Comparison of ENCODE assay signal across 24 cellular contexts in genomic region chr17:44940768-44941167, GRCh38. TPM values are rescaled to one million over a fixed set of nuclear protein-coding genes. Genes with fewer than 3 reads are reported as not detected.
A peak's percentile ranks its signal among the peaks of the same experiment; 100 is the strongest.
DNase-seq lines count a peak whose midpoint lies in the region; ATAC-seq and TF ChIP-seq lines count a peak whose summit lies in the region.
"Had no signal": no experiment of that assay in that cellular context is flagged by ENCODE, and none has a peak within 500 bp of the region (broad histone marks: within the 10 kb centered on the region; RNA-seq: fewer than 3 reads in every experiment).

No MANE protein-coding gene starts in this region.

- no peak overlapping the region for H2AFZ ChIP-seq in PC-3 (ENCODE audit: low read length)

- H3K4me1 Mint-ChIP-seq in T-helper 2 cell treated with Interferon-gamma antibody and Interleukin-4, amounts not matched to agents 5 μg/mL and 100 μg/mL, for 36 hours (ENCODE audit: low read depth): peaks cover 33% of the 10 kb centered on the region
- H3K4me1 Mint-ChIP-seq in brain (peaks cover 33% of the 10 kb centered on the region), progenitor cell of endocrine pancreas (ENCODE audit: low read depth) (peaks cover 9% of the 10 kb centered on the region)
- H3K4me1 Mint-ChIP-seq: memory B cell had no signal

- peak overlapping the region; percentile 50 for H3K4me2 ChIP-seq in PC-3 (ENCODE audit: low read length)

- peaks cover 40% of the 10 kb centered on the region for H3K36me3 Mint-ChIP-seq in T-helper 2 cell treated with Interferon-gamma antibody and Interleukin-4, amounts not matched to agents 5 μg/mL and 100 μg/mL, for 36 hours (ENCODE audit: low read depth)
- H3K36me3 Mint-ChIP-seq in brain (peaks cover 56% of the 10 kb centered on the region), progenitor cell of endocrine pancreas (ENCODE audit: insufficient read depth) (peaks cover 12% of the 10 kb centered on the region)

- no peaks in the 10 kb centered on the region for H3K9me3 Mint-ChIP-seq in T-helper 2 cell treated with Interferon-gamma antibody and Interleukin-4, amounts not matched to agents 5 μg/mL and 100 μg/mL, for 36 hours
- H3K9me3 Mint-ChIP-seq in brain (peaks cover 6 to 15% (median 8%) of the 10 kb centered on the region in 5 experiments), progenitor cell of endocrine pancreas (ENCODE audit: low read depth) (no peaks in the 10 kb centered on the region)
- H3K9me3 Mint-ChIP-seq: activated naive CD4-positive, alpha-beta T cell treated with anti-CD3 and anti-CD28 coated beads, Interleukin-2, amount 50 U/mL, for 72 hours; stimulated activated effector memory CD8-positive, alpha-beta T cell treated with anti-CD3 and anti-CD28 coated beads, Interleukin-12 subunit alpha, Interleukin-12 subunit beta, amount 100 ng/mL, for 72 hours had no signal

- no TSS peak for BruUV-seq in PC-3 (replicated peaks; lab: Mats Ljungman, UMichigan)

- no peak overlapping the region for H3K27ac ChIP-seq in PC-3 (ENCODE audit: low read length)
- H3K27ac ChIP-seq: SK-N-MC, spleen, suprapubic skin had no signal

- no peak overlapping the region for H3K9ac ChIP-seq in PC-3 (ENCODE audit: low read length)

- ATAC-seq in PC-3: peak; percentile 14; the same call in 1 of the 2 replicates
- ATAC-seq: activated naive CD4-positive, alpha-beta T cell treated with anti-CD3 and anti-CD28 coated beads, Interleukin-2, amount 50 U/mL, for 72 hours; left colon; stimulated activated effector memory CD8-positive, alpha-beta T cell treated with anti-CD3 and anti-CD28 coated beads, Interleukin-12 subunit alpha, Interleukin-12 subunit beta, amount 100 ng/mL, for 72 hours had no signal

- H3K9me2 ChIP-seq in PC-3 (replicated peaks; ENCODE audit: low read length): no peaks in the 10 kb centered on the region

- intact Hi-C loops in PC-3 (cut with micrococcal nuclease): loop anchor here (2.0 to 5.0 kb wide), 2 partner anchors 40 to 77 kb away; no protein-coding TSS in a partner anchor

- no peaks in the 10 kb centered on the region for H3F3A ChIP-seq in PC-3 (ENCODE audit: low read length, unreplicated experiment)

- H3K79me2 ChIP-seq in PC-3 (ENCODE audit: low read length): peaks cover 93% of the 10 kb centered on the region

- no peak for TF ChIP-seq CTCF in PC-3 (conservative IDR thresholded peaks at IDR 0.05; ENCODE audit: low read depth, low read length)
- no peak for TF ChIP-seq CTCF in brain (conservative IDR thresholded peaks at IDR 0.05)
- no peak for TF ChIP-seq CTCF in progenitor cell of endocrine pancreas (IDR thresholded peaks at IDR 0.05; ENCODE audit: unreplicated experiment)

- no peak for DNase-seq in T-helper 2 cell treated with Interferon-gamma antibody and Interleukin-4, amounts not matched to agents 5 μg/mL and 100 μg/mL, for 36 hours (ENCODE audit: low spot score)
- DNase-seq in T-helper 2 cell: no peak
- no peak for DNase-seq in PC-3
- no peak for DNase-seq in progenitor cell of endocrine pancreas (ENCODE audit: low spot score, unreplicated experiment)
- no peak for DNase-seq in CD1c-positive myeloid dendritic cell (ENCODE audit: extremely low spot score)
- DNase-seq in glomerular visceral epithelial cell (ENCODE audit: extremely low spot score): no peak
- no peak for DNase-seq in NCI-H526 (lab: John Stamatoyannopoulos, UW)
- DNase-seq: activated CD4-positive, alpha-beta T cell treated with anti-CD3 and anti-CD28 coated beads, Interleukin-2, amount 50 U/mL, for 4 hours; COR-L47; foreskin fibroblast; left colon; MG63; NCI-H1417; NCI-H2107; spleen; stimulated activated CD4-positive, alpha-beta T cell treated with anti-CD3 and anti-CD28 coated beads, Interleukin-2, amount 100 ng/mL, for 48 hours; T-helper 9 cell had no signal

- peaks cover 27% of the 10 kb centered on the region for H3K36me3 ChIP-seq in PC-3 (ENCODE audit: low read depth, low read length)
- H3K36me3 ChIP-seq: suprapubic skin had no signal

- no peaks in the 10 kb centered on the region for H3K9me3 ChIP-seq in PC-3 (ENCODE audit: low read length)
- H3K9me3 ChIP-seq: suprapubic skin had no signal

- H3K4me3 Mint-ChIP-seq in T-helper 2 cell treated with Interferon-gamma antibody and Interleukin-4, amounts not matched to agents 5 μg/mL and 100 μg/mL, for 36 hours: no peak overlapping the region
- no peak overlapping the region for H3K4me3 Mint-ChIP-seq in brain
- no peak overlapping the region for H3K4me3 Mint-ChIP-seq in progenitor cell of endocrine pancreas (ENCODE audit: low read depth)
- H3K4me3 Mint-ChIP-seq: memory B cell; stimulated activated effector memory CD8-positive, alpha-beta T cell treated with anti-CD3 and anti-CD28 coated beads, Interleukin-12 subunit alpha, Interleukin-12 subunit beta, amount 100 ng/mL, for 72 hours had no signal

- no peaks in the 10 kb centered on the region for H3K27me3 ChIP-seq in PC-3 (ENCODE audit: low read length)
- H3K27me3 ChIP-seq: MG63, spleen, suprapubic skin had no signal

- CTCF ChIA-PET in PC-3 (lab: Charles Lee): interaction anchor here (0.5 kb wide), 1 partner anchor 21 kb away, joined by 3 read pairs; no protein-coding TSS in a partner anchor

- H3K4me1 ChIP-seq in PC-3 (ENCODE audit: insufficient read depth, low read length): peaks cover 53% of the 10 kb centered on the region
- H3K4me1 ChIP-seq: spleen, suprapubic skin had no signal

- peak overlapping the region; percentile 4; the same call in 1 of the 2 replicates for H3K4me3 ChIP-seq in PC-3 (ENCODE audit: low read length)
- H3K4me3 ChIP-seq: MG63, SK-N-MC, spleen, suprapubic skin had no signal

- H3K27me3 Mint-ChIP-seq in T-helper 2 cell treated with Interferon-gamma antibody and Interleukin-4, amounts not matched to agents 5 μg/mL and 100 μg/mL, for 36 hours (ENCODE audit: low read depth): no peaks in the 10 kb centered on the region
- peaks cover 3% of the 10 kb centered on the region for H3K27me3 Mint-ChIP-seq in brain
- no peaks in the 10 kb centered on the region for H3K27me3 Mint-ChIP-seq in progenitor cell of endocrine pancreas
- H3K27me3 Mint-ChIP-seq: memory B cell had no signal

- peaks cover 44% of the 10 kb centered on the region for H4K20me1 ChIP-seq in PC-3 (ENCODE audit: low read length)

- POLR2A ChIA-PET in PC-3 (lab: Charles Lee; ENCODE audit: unreplicated experiment): interaction anchor here (0.6 kb wide), 1 partner anchor 17 kb away, joined by 3 read pairs; no protein-coding TSS in a partner anchor

- H3K27ac Mint-ChIP-seq in T-helper 2 cell treated with Interferon-gamma antibody and Interleukin-4, amounts not matched to agents 5 μg/mL and 100 μg/mL, for 36 hours: peak overlapping the region; percentile 1
- H3K27ac Mint-ChIP-seq in brain (peak overlapping the region in 4 of 5 experiments; percentile 4 to 49 (median 33)), progenitor cell of endocrine pancreas (peak overlapping the region; percentile 50)
- H3K27ac Mint-ChIP-seq: activated naive CD4-positive, alpha-beta T cell treated with anti-CD3 and anti-CD28 coated beads, Interleukin-2, amount 50 U/mL, for 72 hours; memory B cell; stimulated activated effector memory CD8-positive, alpha-beta T cell treated with anti-CD3 and anti-CD28 coated beads, Interleukin-12 subunit alpha, Interleukin-12 subunit beta, amount 100 ng/mL, for 72 hours had no signal

RNA-seq across cellular contexts. Expression of gene KIF18B, which starts 6.8 kb away (rescaled TPM):
- total RNA-seq in PC-3 (2014; rRNA removed) (25.0 and 28.5 TPM in 2 replicates), progenitor cell of endocrine pancreas (27.7 and 32.2 TPM in 2 replicates)
- 10.9 TPM for polyA plus RNA-seq in brain (ENCODE audit: insufficient read depth, low read depth, low replicate concordance)

RNA-seq across cellular contexts. Expression of gene GFAP, which starts 25.5 kb away (rescaled TPM):
- total RNA-seq in PC-3 (2014; rRNA removed) (0.29 and 0.46 TPM in 2 replicates), progenitor cell of endocrine pancreas (not detected in 2 replicates)
- 4,939 TPM for polyA plus RNA-seq in brain (ENCODE audit: insufficient read depth, low read depth, low replicate concordance)
- total RNA-seq: activated naive CD4-positive, alpha-beta T cell treated with anti-CD3 and anti-CD28 coated beads, Interleukin-2, amount 50 U/mL, for 72 hours had no signal

RNA-seq across cellular contexts. Expression of gene C1QL1, which starts 27.3 kb away (rescaled TPM):
- total RNA-seq in PC-3 (2014; rRNA removed) (2.8 and 4.1 TPM in 2 replicates), progenitor cell of endocrine pancreas (36.2 and 37.0 TPM in 2 replicates)
- 47.6 TPM for polyA plus RNA-seq in brain (ENCODE audit: insufficient read depth, low read depth, low replicate concordance)
- total RNA-seq: suprapubic skin had no signal
- polyA plus RNA-seq: aorta had no signal

RNA-seq across cellular contexts. Expression of gene EFTUD2, which starts 41.5 kb away (rescaled TPM):
- 227 and 292 TPM in 2 replicates for total RNA-seq in PC-3 (2014; rRNA removed)
- polyA plus RNA-seq in brain (ENCODE audit: insufficient read depth, low read depth, low replicate concordance): 95.8 TPM
- 127 and 133 TPM in 2 replicates for total RNA-seq in progenitor cell of endocrine pancreas
